8 cellular contexts compared by ENCODE assay signal in genomic region chr1:111516008-111516535, GRCh38. TPM values are rescaled to one million over a fixed set of nuclear protein-coding genes. Genes with fewer than 3 reads are reported as not detected.
DNase-seq lines count a peak whose midpoint lies in the region; ATAC-seq and TF ChIP-seq lines count a peak whose summit lies in the region.

No MANE protein-coding gene starts in this region.

- H3F3A ChIP-seq in DOHH2 (ENCODE audit: control insufficient read depth, insufficient read depth): peaks cover 15% of the 10 kb centered on the region

- peak overlapping the region; percentile 73 for H3K4me3 ChIP-seq in DOHH2 (ENCODE audit: low read length)
- peak overlapping the region; percentile 18 for H3K4me3 ChIP-seq in HFF-Myc (replicated peaks; ENCODE audit: low read depth, low read length)
- peak overlapping the region; percentile 0 to 68 (median 52) for H3K4me3 ChIP-seq in dorsolateral prefrontal cortex
- peak overlapping the region; percentile 4 to 43 (median 18) for H3K4me3 ChIP-seq in transverse colon

- WGBS in transverse colon (ENCODE audit: low coverage in 1 of 2), 2 donors: 48 to 60% methylated on average over 1 to 13 of the region's 13 CpGs

- H3K4me1 ChIP-seq in DOHH2 (ENCODE audit: control insufficient read depth, low read length) (peaks cover 80% of the 10 kb centered on the region), transverse colon (peaks cover 0 to 16% (median 8%) of the 10 kb centered on the region in 4 donors)

- H3K27ac ChIP-seq in DOHH2 (ENCODE audit: low read depth, low read length) (peak overlapping the region; percentile 89), RWPE1 (no peak overlapping the region), dorsolateral prefrontal cortex (peak overlapping the region in 53 of 59 donors; percentile 12 to 91 (median 77)), transverse colon (peak overlapping the region; percentile 68 to 79 (median 72))

- in situ Hi-C loops in transverse colon (cut with MboI; ENCODE audit: low pct_ligation_motif_present in 1 of 4, low pct_unique_long_range_greater_than_20kb in 1 of 4, low sequenced_read_pairs in 3 of 4): loop anchor here in 1 of 4 donors (10.0 kb wide), 1 partner anchor 239 kb away; the partner anchor contains the start of gene DDX20

- H3K79me2 ChIP-seq in DOHH2 (ENCODE audit: control insufficient read depth, low read length): no peaks in the 10 kb centered on the region

- no peaks in the 10 kb centered on the region for H3K27me3 ChIP-seq in DOHH2 (ENCODE audit: control insufficient read depth, low read length)
- no peaks in the 10 kb centered on the region for H3K27me3 ChIP-seq in dorsolateral prefrontal cortex
- no peaks in the 10 kb centered on the region for H3K27me3 ChIP-seq in transverse colon

- no peaks in the 10 kb centered on the region for H3K36me3 ChIP-seq in DOHH2 (ENCODE audit: control insufficient read depth, low read length)
- no peaks in the 10 kb centered on the region for H3K36me3 ChIP-seq in transverse colon

- no peaks in the 10 kb centered on the region for H3K9me2 ChIP-seq in DOHH2 (replicated peaks; ENCODE audit: control insufficient read depth, low read length)

- ATAC-seq in GM19455 (IDR thresholded peaks at IDR 0.05; ENCODE audit: unreplicated experiment): no peak
- ATAC-seq in HG03571 (IDR thresholded peaks at IDR 0.05; ENCODE audit: unreplicated experiment): no peak

- POLR2A ChIA-PET in RWPE1 (lab: Yijun Ruan, JAX; ENCODE audit: low non-redundant PET): no interaction called here

- DNase-seq in HFF-Myc (ENCODE audit: extremely low read depth, low read depth): peak; percentile 33
- peak; percentile 8 for DNase-seq in RWPE1 (ENCODE audit: low spot score)
- peak in 3 of 10 donors; percentile 44 to 50 (median 49) for DNase-seq in dorsolateral prefrontal cortex
- peak; percentile 29 to 82 for DNase-seq in lung microvascular endothelial cell (ENCODE audit: low read depth in 2 of 2)
- peak; percentile 37 for DNase-seq in transverse colon

- no peaks in the 10 kb centered on the region for H4K20me1 ChIP-seq in DOHH2 (ENCODE audit: control insufficient read depth, insufficient read depth, low read depth, low read length)

- TF ChIP-seq POLR2A in transverse colon (IDR thresholded peaks at IDR 0.05): no peak

- intact Hi-C loops in dorsolateral prefrontal cortex (cut with DNase I) (loop anchor here in 1 of 2 donors (1.0 to 10.0 kb wide), 2 partner anchors 46 to 109 kb away; no protein-coding TSS in a partner anchor), transverse colon (cut with DNase I; ENCODE audit: low total_unique reads) (no loop called here)

- peak; percentile 86 for TF ChIP-seq CTCF in DOHH2 (IDR thresholded peaks at IDR 0.05; ENCODE audit: low read depth, low read length, poor library complexity, severe bottlenecking)
- TF ChIP-seq CTCF in HFF-Myc (IDR thresholded peaks at IDR 0.05; ENCODE audit: low read depth, low read length, missing control alignments): peak; percentile 30
- no peak for TF ChIP-seq CTCF in RWPE1 (conservative IDR thresholded peaks at IDR 0.05; ENCODE audit: low read depth)
- peak in 31 of 56 donors; percentile 8 to 41 (median 21) for TF ChIP-seq CTCF in dorsolateral prefrontal cortex (IDR thresholded peaks at IDR 0.05 in 54 of 56, conservative IDR thresholded peaks at IDR 0.05 in 2 of 56; ENCODE audit: low read depth in 1 of 56, partially characterized antibody in 56 of 56)
- TF ChIP-seq CTCF in transverse colon (IDR thresholded peaks at IDR 0.05): peak in 1 of 5 experiments; percentile 6

- TF ChIP-seq EP300 in transverse colon (IDR thresholded peaks at IDR 0.05; ENCODE audit: low read depth): no peak

- H3K4me2 ChIP-seq in DOHH2 (ENCODE audit: low read length): peak overlapping the region; percentile 90

- no peaks in the 10 kb centered on the region for H3K9me3 ChIP-seq in DOHH2 (ENCODE audit: control insufficient read depth, insufficient read depth, low read length)
- H3K9me3 ChIP-seq in transverse colon: no peaks in the 10 kb centered on the region

- CTCF ChIA-PET in RWPE1 (lab: Yijun Ruan, JAX): interaction anchor here (0.6 kb wide), 1 partner anchor 155 kb away, joined by 3 read pairs; no protein-coding TSS in a partner anchor

RNA-seq across cellular contexts. Expression of gene ADORA3, which starts 12.6 kb away (rescaled TPM):
- total RNA-seq in dorsolateral prefrontal cortex: 10 to 100 TPM in 39 of 120 experiments, 1 to 10 TPM in 80, under 1 TPM in 1; 0.57 to 20.1 (median 8.2) TPM
- total RNA-seq in lung microvascular endothelial cell: not detected in 2 replicates
- 1 to 10 TPM in 2 of 4 donors, not detected in 2; 2.9 to 5.7 TPM for total RNA-seq in transverse colon

RNA-seq across cellular contexts. Expression of gene TMIGD3, which starts 12.6 kb away (rescaled TPM):
- total RNA-seq in dorsolateral prefrontal cortex: 10 to 100 TPM in 97 of 120 experiments, 1 to 10 TPM in 23; 4.3 to 47.2 (median 14.8) TPM
- not detected in 2 replicates for total RNA-seq in lung microvascular endothelial cell
- under 1 TPM in 2 of 4 donors, not detected in 2; 0.27 to 0.95 TPM for total RNA-seq in transverse colon

RNA-seq across cellular contexts. Expression of gene C1orf162, which starts 42.3 kb away (rescaled TPM):
- total RNA-seq in dorsolateral prefrontal cortex (10 to 100 TPM in 62 of 120 experiments, 1 to 10 TPM in 58; 3.8 to 34.3 (median 10.2) TPM), lung microvascular endothelial cell (under 0.01 TPM in 2 replicates), transverse colon (10 to 100 TPM in 2 of 4 donors, 1 to 10 TPM in 1, not detected in 1; 9.1 to 13.1 (median 12.9) TPM)

Comparison
In these comparisons a context has a peak if more than half of its experiments do, and no peak if none do; other contexts are left out.
1. H3K4me3 ChIP-seq: peak in every context shown above with its lines; median percentile 73 in DOHH2; 52 in dorsolateral prefrontal cortex; 18 in HFF-Myc; 18 in transverse colon.